Comparison of ENCODE assay signal across 1 cellular context in the genomic region with DNA sequence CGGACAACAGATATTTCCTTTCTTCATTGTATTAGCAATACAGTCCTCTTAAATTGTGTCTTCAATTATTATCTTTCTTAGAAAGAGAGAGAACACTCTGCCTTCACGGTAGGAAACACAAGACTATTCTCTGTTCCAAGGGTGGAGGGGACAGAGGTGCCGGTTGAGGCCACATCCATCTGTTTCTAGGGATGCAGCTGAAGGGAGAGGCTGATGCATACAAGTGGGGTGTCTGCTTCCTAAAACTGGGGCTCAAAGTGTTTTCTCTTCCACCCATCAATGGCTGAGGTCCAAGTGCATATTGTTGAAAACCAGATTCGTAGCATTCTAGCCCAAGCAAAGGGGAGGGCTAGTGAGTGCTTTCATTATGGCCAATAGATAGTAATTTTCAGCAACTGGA.
TF ChIP-seq lines count a peak whose summit lies in the region.

No MANE protein-coding gene starts in this region.

TF ChIP-seq in HepG2, 621 proteins besides CTCF, POLR2A, EP300 and RAD21 (continued from another document):
- TF ChIP-seq MIER3 (CRISPR knock-in tag; IDR thresholded peaks at IDR 0.05; ENCODE audit: borderline replicate concordance) (no peak), NR2F1 (CRISPR knock-in tag; IDR thresholded peaks at IDR 0.05) (no peak), PHF8 (CRISPR knock-in tag; IDR thresholded peaks at IDR 0.05) (no peak)
